In genomic region chr6:157410088-157410487, GRCh38 we compare ENCODE assay signal across 1 cellular context.
TF ChIP-seq lines count a peak whose summit lies in the region.

No MANE protein-coding gene starts in this region.

TF ChIP-seq in K562, 482 proteins besides CTCF, POLR2A, EP300 and RAD21 (continued from another document):
- TF ChIP-seq ZNF592 (IDR thresholded peaks at IDR 0.05) (0 out of 2 replicates have a peak, but pooled peaks have one; percentile 14), TEAD1 (CRISPR knock-in tag; IDR thresholded peaks at IDR 0.05) (peak in 1 of 2 experiments; percentile 17; a peak in 1 of 4 replicates), MAFF (IDR thresholded peaks at IDR 0.05; ENCODE audit: low read length) (peak; percentile 17; the same call in 1 of the 2 replicates), ZNF395 (CRISPR knock-in tag; IDR thresholded peaks at IDR 0.05) (no peak), FOXO4 (CRISPR knock-in tag; IDR thresholded peaks at IDR 0.05) (no peak), CBX3 (IDR thresholded peaks at IDR 0.05; ENCODE audit: borderline replicate concordance in 1 of 2, low read length in 2 of 2) (no peak), ZNF316 (IDR thresholded peaks at IDR 0.05) (peak; percentile 62), MAFG (tag; conservative IDR thresholded peaks at IDR 0.05) (peak; percentile 70)
